27 cellular contexts compared by ENCODE assay signal in genomic region chr4:95929448-95930064, GRCh38.
DNase-seq lines count a peak whose midpoint lies in the region; ATAC-seq, FAIRE-seq and TF ChIP-seq lines count a peak whose summit lies in the region.
"Had no signal": no experiment of that assay in that cellular context is flagged by ENCODE, and none has a peak within 500 bp of the region (broad histone marks: within the 10 kb centered on the region; RNA-seq: fewer than 3 reads in every experiment).

No MANE protein-coding gene starts in this region.

- H3K9me3 ChIP-seq in small intestine (ENCODE audit: control insufficient read depth, low read depth), result no peaks in the 10 kb centered on the region
- H3K9me3 ChIP-seq: psoas muscle had no signal

- ATAC-seq in GM23338 (no peak), GM21529 (IDR thresholded peaks at IDR 0.05; ENCODE audit: unreplicated experiment) (no peak)
- ATAC-seq: activated T-cell treated with anti-CD3 and anti-CD28 coated beads, Interleukin-2, amount 50 U/mL, for 4 hours; mucosa of descending colon; psoas muscle; stimulated activated effector memory CD8-positive, alpha-beta T cell treated with anti-CD3 and anti-CD28 coated beads, Interleukin-12 subunit alpha, Interleukin-12 subunit beta, amount 100 ng/mL, for 72 hours had no signal

- H3K4me3 Mint-ChIP-seq in GM23338, result no peak overlapping the region
- H3K4me3 Mint-ChIP-seq: activated T-cell treated with anti-CD3 and anti-CD28 coated beads, Interleukin-2, amount 50 U/mL, for 4 hours; stimulated activated effector memory CD8-positive, alpha-beta T cell treated with anti-CD3 and anti-CD28 coated beads, Interleukin-12 subunit alpha, Interleukin-12 subunit beta, amount 100 ng/mL, for 72 hours had no signal

- FAIRE-seq in small intestine (lab: Jason Lieb, UNC), result no peak
- FAIRE-seq: GM12891, urothelium cell line had no signal

- peaks cover 3% of the 10 kb centered on the region; the same call in 2 of the 3 replicates for H3K4me1 Mint-ChIP-seq in GM23338
- H3K4me1 Mint-ChIP-seq: stimulated activated effector memory CD8-positive, alpha-beta T cell treated with anti-CD3 and anti-CD28 coated beads, Interleukin-12 subunit alpha, Interleukin-12 subunit beta, amount 100 ng/mL, for 72 hours had no signal

- H3K36me3 ChIP-seq in GM23338 (ENCODE audit: insufficient read depth), result peaks cover 26% of the 10 kb centered on the region
- H3K36me3 ChIP-seq in small intestine (ENCODE audit: control insufficient read depth in 2 of 2, insufficient read depth in 2 of 2, low read length in 2 of 2), result no peaks in the 10 kb centered on the region

- H3K27me3 ChIP-seq in GM23338 (ENCODE audit: insufficient read depth) (no peaks in the 10 kb centered on the region), small intestine (ENCODE audit: control insufficient read depth in 2 of 2, insufficient read depth in 2 of 2, low read length in 2 of 2) (no peaks in the 10 kb centered on the region)
- H3K27me3 ChIP-seq: hepatocyte had no signal

- WGBS in small intestine, 3 donors, result 38 to 60% (median 48%) methylated on average over 1 of the region's 1 CpG

- H4K20me1 ChIP-seq in GM23338 (replicated peaks; ENCODE audit: insufficient read depth), result no peaks in the 10 kb centered on the region

- peaks cover 2% of the 10 kb centered on the region for H3K27me3 Mint-ChIP-seq in GM23338 (ENCODE audit: insufficient read depth, low read depth, poor library complexity)

- no peak overlapping the region for H3K4me3 ChIP-seq in GM23338
- no peak overlapping the region for H3K4me3 ChIP-seq in fibroblast of pulmonary artery (replicated peaks; ENCODE audit: low read depth, low read length)
- H3K4me3 ChIP-seq in small intestine (ENCODE audit: low read depth in 1 of 2, low read length in 2 of 2), result no peak overlapping the region
- H3K4me3 ChIP-seq: hepatocyte, mucosa of descending colon, psoas muscle, skin epidermis had no signal

- no peak overlapping the region for H3K27ac Mint-ChIP-seq in GM23338
- H3K27ac Mint-ChIP-seq: stimulated activated effector memory CD8-positive, alpha-beta T cell treated with anti-CD3 and anti-CD28 coated beads, Interleukin-12 subunit alpha, Interleukin-12 subunit beta, amount 100 ng/mL, for 72 hours had no signal

- H3K79me2 ChIP-seq in GM23338 (replicated peaks; ENCODE audit: insufficient read depth), result no peaks in the 10 kb centered on the region
- H3K79me2 ChIP-seq: hepatocyte had no signal

- in situ Hi-C loops in GM13976 (cut with MboI; ENCODE audit: low sequenced_read_pairs, unreplicated experiment), result no loop called here

- H3K4me1 ChIP-seq in GM23338 (ENCODE audit: insufficient read depth) (no peaks in the 10 kb centered on the region), small intestine (ENCODE audit: control insufficient read depth in 2 of 2, insufficient read depth in 1 of 2, low read depth in 1 of 2, low read length in 1 of 2) (no peaks in the 10 kb centered on the region)
- H3K4me1 ChIP-seq: psoas muscle had no signal

- no peak overlapping the region for H2AFZ ChIP-seq in GM23338
- H2AFZ ChIP-seq: hepatocyte had no signal

- DNase-seq in A172 (ENCODE audit: low spot score) (peak; percentile 6), GM23338 (ENCODE audit: low spot score) (peak; percentile 60), OCI-M1 (lab: John Stamatoyannopoulos, UW) (peak; percentile 54), fibroblast of pulmonary artery (ENCODE audit: low read depth) (peak; percentile 4), dedifferentiated amniotic fluid mesenchymal stem cell (ENCODE audit: extremely low spot score) (no peak), GM13976 (ENCODE audit: low spot score) (no peak), small intestine (no peak)
- DNase-seq: activated CD4-positive, CD25-positive, alpha-beta regulatory T cell treated with anti-CD3 and anti-CD28 coated beads, Interleukin-2, amount 50 U/mL, for 72 hours; activated CD8-positive, alpha-beta memory T cell treated with anti-CD3 and anti-CD28 coated beads for 24 hours; activated naive CD4-positive, alpha-beta T cell treated with Interleukin-2 at 50 U/mL for 16 hours; activated T-cell treated with anti-CD3 and anti-CD28 coated beads, Interleukin-2, amount 50 U/mL, for 4 hours; amniotic stem cell; DMS79; GOT3; mucosa of descending colon; NCI-H2107; NCI-H526; psoas muscle; SIG-M5; stimulated activated CD4-positive, alpha-beta T cell treated with anti-CD3 and anti-CD28 coated beads, Interleukin-2, amount 100 ng/mL, for 24 hours; T-helper 1 cell had no signal

- no peaks in the 10 kb centered on the region for H3F3A ChIP-seq in GM23338 (replicated peaks; ENCODE audit: low read depth)

- H3K27ac ChIP-seq in GM23338 (ENCODE audit: low read depth), result no peak overlapping the region
- H3K27ac ChIP-seq in small intestine (ENCODE audit: low read depth in 1 of 2, low read length in 1 of 2), result no peak overlapping the region
- H3K27ac ChIP-seq: hepatocyte, psoas muscle, skin epidermis had no signal

- TF ChIP-seq CTCF in GM23338 (conservative IDR thresholded peaks at IDR 0.05; ENCODE audit: low read depth in 2 of 2), result no peak
- no peak for TF ChIP-seq CTCF in fibroblast of pulmonary artery (IDR thresholded peaks at IDR 0.05; ENCODE audit: low read length, missing control alignments)
- no peak for TF ChIP-seq CTCF in GM13976 (IDR thresholded peaks at IDR 0.05; ENCODE audit: borderline replicate concordance, control extremely low read depth, extremely low read depth, insufficient read depth, missing control alignments)

- peaks cover 89% of the 10 kb centered on the region for H3K9me3 Mint-ChIP-seq in GM23338

- peaks cover 2% of the 10 kb centered on the region; the same call in 1 of the 2 replicates for H3K9me2 ChIP-seq in GM23338 (ENCODE audit: insufficient read depth)

- peaks cover 86% of the 10 kb centered on the region for H3K36me3 Mint-ChIP-seq in GM23338 (ENCODE audit: low read depth)
- H3K36me3 Mint-ChIP-seq: stimulated activated effector memory CD8-positive, alpha-beta T cell treated with anti-CD3 and anti-CD28 coated beads, Interleukin-12 subunit alpha, Interleukin-12 subunit beta, amount 100 ng/mL, for 72 hours had no signal

- H3K4me2 ChIP-seq in GM23338, result no peak overlapping the region
- H3K4me2 ChIP-seq: hepatocyte had no signal

TF ChIP-seq in GM23338, 12 proteins besides CTCF, POLR2A, EP300 and RAD21 (continues in another document):
- TF ChIP-seq, protein P1, sequence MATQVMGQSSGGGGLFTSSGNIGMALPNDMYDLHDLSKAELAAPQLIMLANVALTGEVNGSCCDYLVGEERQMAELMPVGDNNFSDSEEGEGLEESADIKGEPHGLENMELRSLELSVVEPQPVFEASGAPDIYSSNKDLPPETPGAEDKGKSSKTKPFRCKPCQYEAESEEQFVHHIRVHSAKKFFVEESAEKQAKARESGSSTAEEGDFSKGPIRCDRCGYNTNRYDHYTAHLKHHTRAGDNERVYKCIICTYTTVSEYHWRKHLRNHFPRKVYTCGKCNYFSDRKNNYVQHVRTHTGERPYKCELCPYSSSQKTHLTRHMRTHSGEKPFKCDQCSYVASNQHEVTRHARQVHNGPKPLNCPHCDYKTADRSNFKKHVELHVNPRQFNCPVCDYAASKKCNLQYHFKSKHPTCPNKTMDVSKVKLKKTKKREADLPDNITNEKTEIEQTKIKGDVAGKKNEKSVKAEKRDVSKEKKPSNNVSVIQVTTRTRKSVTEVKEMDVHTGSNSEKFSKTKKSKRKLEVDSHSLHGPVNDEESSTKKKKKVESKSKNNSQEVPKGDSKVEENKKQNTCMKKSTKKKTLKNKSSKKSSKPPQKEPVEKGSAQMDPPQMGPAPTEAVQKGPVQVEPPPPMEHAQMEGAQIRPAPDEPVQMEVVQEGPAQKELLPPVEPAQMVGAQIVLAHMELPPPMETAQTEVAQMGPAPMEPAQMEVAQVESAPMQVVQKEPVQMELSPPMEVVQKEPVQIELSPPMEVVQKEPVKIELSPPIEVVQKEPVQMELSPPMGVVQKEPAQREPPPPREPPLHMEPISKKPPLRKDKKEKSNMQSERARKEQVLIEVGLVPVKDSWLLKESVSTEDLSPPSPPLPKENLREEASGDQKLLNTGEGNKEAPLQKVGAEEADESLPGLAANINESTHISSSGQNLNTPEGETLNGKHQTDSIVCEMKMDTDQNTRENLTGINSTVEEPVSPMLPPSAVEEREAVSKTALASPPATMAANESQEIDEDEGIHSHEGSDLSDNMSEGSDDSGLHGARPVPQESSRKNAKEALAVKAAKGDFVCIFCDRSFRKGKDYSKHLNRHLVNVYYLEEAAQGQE (IDR thresholded peaks at IDR 0.05; ENCODE audit: unreplicated experiment), result no peak
- TF ChIP-seq ZNF331 (CRISPR knock-in tag; IDR thresholded peaks at IDR 0.05; ENCODE audit: low read depth) (no peak), EZH2 (IDR thresholded peaks at IDR 0.05; ENCODE audit: low read depth, unreplicated experiment) (no peak)

Comparison
In these comparisons a context has a peak if more than half of its experiments do, and no peak if none do; other contexts are left out.
1. DNase-seq: peak in A172 (single experiment), GM23338 (single experiment), OCI-M1 (single experiment) and fibroblast of pulmonary artery (single experiment); none in dedifferentiated amniotic fluid mesenchymal stem cell (single experiment), GM13976 (single experiment) and small intestine (single experiment).